In the genomic region with DNA sequence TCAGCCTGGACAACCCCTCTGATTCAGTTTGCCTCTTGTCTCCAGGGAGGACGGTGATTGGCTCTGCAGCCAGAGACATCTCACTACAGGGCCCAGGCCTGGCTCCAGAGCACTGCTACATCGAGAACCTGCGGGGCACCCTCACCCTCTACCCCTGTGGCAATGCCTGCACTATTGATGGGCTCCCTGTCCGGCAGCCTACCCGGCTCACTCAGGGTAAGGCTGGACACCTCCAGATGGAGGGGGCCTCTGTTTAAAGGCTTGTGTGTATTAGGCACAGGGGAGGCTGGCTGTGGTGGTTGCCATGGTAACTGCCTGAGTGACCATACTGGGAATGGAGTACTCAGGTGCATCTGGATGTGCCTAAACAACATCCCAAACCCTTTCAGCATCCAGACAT, we compare ENCODE assay signal across 1 cellular context.
TF ChIP-seq lines count a peak whose summit lies in the region.

No MANE protein-coding gene starts in this region.

TF ChIP-seq in SK-N-SH, 30 proteins besides CTCF, POLR2A, EP300 and RAD21:
- TF ChIP-seq SIN3A (IDR thresholded peaks at IDR 0.05; ENCODE audit: borderline replicate concordance, low read depth, low read length) (no peak), POLR2AphosphoS5 (IDR thresholded peaks at IDR 0.05; ENCODE audit: low read depth, low read length) (no peak), YY1 (IDR thresholded peaks at IDR 0.05; ENCODE audit: low read depth) (no peak), FOXM1 (IDR thresholded peaks at IDR 0.05; ENCODE audit: low read depth) (no peak), GATA2 (CRISPR knock-in tag; IDR thresholded peaks at IDR 0.05) (no peak), RFX5 (IDR thresholded peaks at IDR 0.05; ENCODE audit: low read length) (no peak), MEF2A (IDR thresholded peaks at IDR 0.05; ENCODE audit: borderline replicate concordance, low read depth) (no peak), SMC3 (IDR thresholded peaks at IDR 0.05; ENCODE audit: low read depth, low read length) (no peak), RCOR1 (IDR thresholded peaks at IDR 0.05; ENCODE audit: low read length) (no peak), FOXJ3 (CRISPR knock-in tag; IDR thresholded peaks at IDR 0.05) (no peak)
- TF ChIP-seq, protein P1, sequence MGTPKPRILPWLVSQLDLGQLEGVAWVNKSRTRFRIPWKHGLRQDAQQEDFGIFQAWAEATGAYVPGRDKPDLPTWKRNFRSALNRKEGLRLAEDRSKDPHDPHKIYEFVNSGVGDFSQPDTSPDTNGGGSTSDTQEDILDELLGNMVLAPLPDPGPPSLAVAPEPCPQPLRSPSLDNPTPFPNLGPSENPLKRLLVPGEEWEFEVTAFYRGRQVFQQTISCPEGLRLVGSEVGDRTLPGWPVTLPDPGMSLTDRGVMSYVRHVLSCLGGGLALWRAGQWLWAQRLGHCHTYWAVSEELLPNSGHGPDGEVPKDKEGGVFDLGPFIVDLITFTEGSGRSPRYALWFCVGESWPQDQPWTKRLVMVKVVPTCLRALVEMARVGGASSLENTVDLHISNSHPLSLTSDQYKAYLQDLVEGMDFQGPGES (IDR thresholded peaks at IDR 0.05; ENCODE audit: low read depth, low read length), result no peak
- TF ChIP-seq, protein P2, sequence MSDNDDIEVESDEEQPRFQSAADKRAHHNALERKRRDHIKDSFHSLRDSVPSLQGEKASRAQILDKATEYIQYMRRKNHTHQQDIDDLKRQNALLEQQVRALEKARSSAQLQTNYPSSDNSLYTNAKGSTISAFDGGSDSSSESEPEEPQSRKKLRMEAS (IDR thresholded peaks at IDR 0.05; ENCODE audit: low read depth), result no peak
